8 cellular contexts compared by ENCODE assay signal in genomic region chr1:1889847-1890505, GRCh38. TPM values are rescaled to one million over a fixed set of nuclear protein-coding genes. Genes with fewer than 3 reads are reported as not detected.
DNase-seq lines count a peak whose midpoint lies in the region; ATAC-seq and TF ChIP-seq lines count a peak whose summit lies in the region.

No MANE protein-coding gene starts in this region.

- peak overlapping the region; percentile 91 for H3K27ac Mint-ChIP-seq in activated naive CD4-positive, alpha-beta T cell treated with anti-CD3 and anti-CD28 coated beads, Interleukin-2, amount 10 ng/mL, durations not matched to agents 7 days and 5 days
- peak overlapping the region; percentile 94 for H3K27ac Mint-ChIP-seq in glutamatergic neuron (ENCODE audit: unreplicated experiment)

- peaks cover 6 to 20% of the 10 kb centered on the region in 2 experiments for H3K4me1 ChIP-seq in trophoblast cell (ENCODE audit: control insufficient read depth in 1 of 2, insufficient read depth in 2 of 2, low read length in 2 of 2)

- CTCF ChIA-PET in activated naive CD4-positive, alpha-beta T cell treated with anti-CD3 and anti-CD28 coated beads, Interleukin-2, amount 10 ng/mL, durations not matched to agents 7 days and 5 days (lab: Charles Lee): interaction anchor here (1.4 kb wide), 1 partner anchor 16 kb away, joined by 4 read pairs; no protein-coding TSS in a partner anchor

- peak; percentile 43 for DNase-seq in NCI-H2171 treated with DMSO at 0.1 percent for 48 hours (lab: John Stamatoyannopoulos, UW)
- no peak for DNase-seq in NCI-H2171 (lab: John Stamatoyannopoulos, UW)
- peak; percentile 70 for DNase-seq in OCI-M1 (lab: John Stamatoyannopoulos, UW)
- peak; percentile 64 for DNase-seq in activated naive CD4-positive, alpha-beta T cell treated with anti-CD3 and anti-CD28 coated beads, Interleukin-2, amount 10 ng/mL, durations not matched to agents 7 days and 5 days
- peak; percentile 47 for DNase-seq in glutamatergic neuron
- DNase-seq in trophoblast cell: peak; percentile 27 to 55
- DNase-seq in NK-92 treated with Interleukin-12 subunit alpha and Interleukin-12 subunit beta, amount 100 ng/mL, for 24 hours (lab: John Stamatoyannopoulos, UW): no peak

- peak overlapping the region; percentile 68 for H4K8ac ChIP-seq in trophoblast cell (ENCODE audit: low read depth, low read length)

- peaks cover 29% of the 10 kb centered on the region for H3K79me2 ChIP-seq in trophoblast cell (ENCODE audit: control insufficient read depth, insufficient read depth, low read length, poor library complexity)

- H3K4me2 ChIP-seq in trophoblast cell (ENCODE audit: low read length): peak overlapping the region; percentile 57

- H3K4ac ChIP-seq in trophoblast cell (ENCODE audit: low read depth, low read length): peak overlapping the region; percentile 98

- ATAC-seq in HG02885 (IDR thresholded peaks at IDR 0.05; ENCODE audit: poor library complexity, unreplicated experiment): peak; percentile 36

- peak overlapping the region; percentile 83 for H3K4me3 Mint-ChIP-seq in activated naive CD4-positive, alpha-beta T cell treated with anti-CD3 and anti-CD28 coated beads, Interleukin-2, amount 10 ng/mL, durations not matched to agents 7 days and 5 days
- peak overlapping the region; percentile 93 for H3K4me3 Mint-ChIP-seq in glutamatergic neuron (ENCODE audit: unreplicated experiment)

- peak overlapping the region; percentile 85 for H3K4me3 ChIP-seq in trophoblast cell (ENCODE audit: low read depth, low read length)

- peak overlapping the region; percentile 94 for H2BK5ac ChIP-seq in trophoblast cell (ENCODE audit: low read depth, low read length, poor library complexity)

- no peak overlapping the region for H3K23ac ChIP-seq in trophoblast cell (ENCODE audit: low read length)

- peak overlapping the region; percentile 15 for H2AFZ ChIP-seq in trophoblast cell (ENCODE audit: insufficient read depth, low read length, poor library complexity)

- H2BK120ac ChIP-seq in trophoblast cell (ENCODE audit: insufficient read depth, low read length, poor library complexity): peak overlapping the region; percentile 78

- no CpG with 5 or more reads among the region's 88 CpGs for whole genome bisulfite sequencing in trophoblast cell (ENCODE audit: extremely low coverage, insufficient coverage, insufficient read length)

- H3K36me3 ChIP-seq in trophoblast cell (ENCODE audit: control insufficient read depth in 1 of 2, insufficient read depth in 2 of 2, low read length in 2 of 2): no peaks in the 10 kb centered on the region

- peaks cover 22% of the 10 kb centered on the region for H3K36me3 Mint-ChIP-seq in activated naive CD4-positive, alpha-beta T cell treated with anti-CD3 and anti-CD28 coated beads, Interleukin-2, amount 10 ng/mL, durations not matched to agents 7 days and 5 days
- no peaks in the 10 kb centered on the region for H3K36me3 Mint-ChIP-seq in glutamatergic neuron (ENCODE audit: unreplicated experiment)

- peaks cover 17% of the 10 kb centered on the region for H3K27me3 Mint-ChIP-seq in activated naive CD4-positive, alpha-beta T cell treated with anti-CD3 and anti-CD28 coated beads, Interleukin-2, amount 10 ng/mL, durations not matched to agents 7 days and 5 days
- peaks cover 18% of the 10 kb centered on the region for H3K27me3 Mint-ChIP-seq in glutamatergic neuron (ENCODE audit: unreplicated experiment)

- H3K27me3 ChIP-seq in trophoblast cell (ENCODE audit: insufficient read depth, low read length): no peaks in the 10 kb centered on the region

- no peak for TF ChIP-seq CTCF in glutamatergic neuron (IDR thresholded peaks at IDR 0.05; ENCODE audit: partially characterized antibody, unreplicated experiment)

- H3K18ac ChIP-seq in trophoblast cell (ENCODE audit: low read length): peak overlapping the region; percentile 73

- H3K14ac ChIP-seq in trophoblast cell (ENCODE audit: low read length): peak overlapping the region; percentile 71

- peak overlapping the region; percentile 76 for H4K12ac ChIP-seq in trophoblast cell (ENCODE audit: low read depth, low read length)

- no peaks in the 10 kb centered on the region for H3K9me3 Mint-ChIP-seq in activated naive CD4-positive, alpha-beta T cell treated with anti-CD3 and anti-CD28 coated beads, Interleukin-2, amount 10 ng/mL, durations not matched to agents 7 days and 5 days
- H3K9me3 Mint-ChIP-seq in glutamatergic neuron (ENCODE audit: unreplicated experiment): peaks cover 18% of the 10 kb centered on the region

- H3K4me1 Mint-ChIP-seq in activated naive CD4-positive, alpha-beta T cell treated with anti-CD3 and anti-CD28 coated beads, Interleukin-2, amount 10 ng/mL, durations not matched to agents 7 days and 5 days: peaks cover 56% of the 10 kb centered on the region
- peaks cover 29% of the 10 kb centered on the region for H3K4me1 Mint-ChIP-seq in glutamatergic neuron (ENCODE audit: low read depth, unreplicated experiment)

- H4K91ac ChIP-seq in trophoblast cell (ENCODE audit: low read depth, low read length): peak overlapping the region; percentile 89

- H2AK5ac ChIP-seq in trophoblast cell (ENCODE audit: low read length): peak overlapping the region; percentile 67

- H3K9ac ChIP-seq in trophoblast cell (ENCODE audit: low read length): peak overlapping the region; percentile 89

- no peak overlapping the region for H2BK12ac ChIP-seq in trophoblast cell (ENCODE audit: low read length)

- H3K27ac ChIP-seq in trophoblast cell (ENCODE audit: low read depth, low read length): peak overlapping the region; percentile 88

- no peaks in the 10 kb centered on the region for H3K9me3 ChIP-seq in trophoblast cell (ENCODE audit: insufficient read depth, low read depth, low read length)

- H3K79me1 ChIP-seq in trophoblast cell (ENCODE audit: low read length): peaks cover 13% of the 10 kb centered on the region

RNA-seq across cellular contexts. Expression of gene GNB1, which starts 0.9 kb away (rescaled TPM):
- 734 TPM for total RNA-seq in glutamatergic neuron (ENCODE audit: unreplicated experiment)
- polyA plus RNA-seq in trophoblast cell (2013): 211 and 220 TPM in 2 replicates

RNA-seq across cellular contexts. Expression of gene CALML6, which starts 25.1 kb away (rescaled TPM):
- total RNA-seq in glutamatergic neuron (ENCODE audit: unreplicated experiment): 5.2 TPM
- 0.19 and 0.25 TPM in 2 replicates for polyA plus RNA-seq in trophoblast cell (2013)

RNA-seq across cellular contexts. Expression of gene TMEM52, which starts 29.1 kb away (rescaled TPM):
- total RNA-seq in glutamatergic neuron (ENCODE audit: unreplicated experiment): 5.4 TPM
- 3.7 and 4.1 TPM in 2 replicates for polyA plus RNA-seq in trophoblast cell (2013)

Comparison
In these comparisons a context has a peak if more than half of its experiments do, and no peak if none do; other contexts are left out.
1. DNase-seq: peak in NCI-H2171 treated with DMSO at 0.1 percent for 48 hours (single experiment), OCI-M1 (single experiment), activated naive CD4-positive, alpha-beta T cell treated with anti-CD3 and anti-CD28 coated beads, Interleukin-2, amount 10 ng/mL, durations not matched to agents 7 days and 5 days (single experiment), glutamatergic neuron (single experiment) and trophoblast cell (2 of 2); none in NCI-H2171 (single experiment) and NK-92 treated with Interleukin-12 subunit alpha and Interleukin-12 subunit beta, amount 100 ng/mL, for 24 hours (single experiment).